ENCODE assay signal across 18 cellular contexts in genomic region chr4:88446124-88446523, GRCh38.
"Had no signal": no experiment of that assay in that cellular context is flagged by ENCODE, and none has a peak within 500 bp of the region (broad histone marks: within the 10 kb centered on the region; RNA-seq: fewer than 3 reads in every experiment).

No MANE protein-coding gene starts in this region.

- H3K27ac ChIP-seq: cardiac muscle cell, esophagus squamous epithelium, lower lobe of right lung, upper lobe of left lung had no signal

- H3K4me2 ChIP-seq: smooth muscle cell had no signal

- H3K27me3 ChIP-seq: cardiac muscle cell, esophagus squamous epithelium, upper lobe of left lung had no signal

- H3K9me3 Mint-ChIP-seq: activated CD4-positive, alpha-beta T cell treated with anti-CD3 and anti-CD28 coated beads, Interleukin-2, amount 10 ng/mL, durations not matched to agents 24 days and 14 days; stimulated activated naive CD8-positive, alpha-beta T cell treated with anti-CD3 and anti-CD28 coated beads, Interleukin-15, Interleukin-2, amounts not matched to agents 100 ng/mL and 50 ng/mL, for 24 hours had no signal

- H3K4me1 ChIP-seq: esophagus squamous epithelium, lower lobe of right lung, upper lobe of left lung had no signal

- H3K4me3 ChIP-seq: cardiac muscle cell, esophagus squamous epithelium, lower lobe of right lung, smooth muscle cell, upper lobe of left lung had no signal

- H3K4me3 Mint-ChIP-seq: activated CD4-positive, alpha-beta T cell treated with anti-CD3 and anti-CD28 coated beads, Interleukin-2, amount 10 ng/mL, durations not matched to agents 24 days and 14 days; activated naive CD8-positive, alpha-beta T cell treated with anti-CD3 and anti-CD28 coated beads for 36 hours; mesothelial cell of epicardium; nephron progenitor cell; stimulated activated naive CD8-positive, alpha-beta T cell treated with anti-CD3 and anti-CD28 coated beads, Interleukin-15, Interleukin-2, amounts not matched to agents 100 ng/mL and 50 ng/mL, for 24 hours had no signal

- H3K9me3 ChIP-seq: esophagus squamous epithelium, lower lobe of right lung, upper lobe of left lung had no signal

- FAIRE-seq: TTC549 had no signal

- H3K27ac Mint-ChIP-seq: activated CD4-positive, alpha-beta T cell treated with anti-CD3 and anti-CD28 coated beads, Interleukin-2, amount 10 ng/mL, durations not matched to agents 24 days and 14 days; activated naive CD8-positive, alpha-beta T cell treated with anti-CD3 and anti-CD28 coated beads for 36 hours; mesothelial cell of epicardium; nephron progenitor cell; stimulated activated naive CD8-positive, alpha-beta T cell treated with anti-CD3 and anti-CD28 coated beads, Interleukin-15, Interleukin-2, amounts not matched to agents 100 ng/mL and 50 ng/mL, for 24 hours had no signal

- ATAC-seq: left cardiac atrium, lower lobe of right lung had no signal

- H3K27me3 Mint-ChIP-seq: activated CD4-positive, alpha-beta T cell treated with anti-CD3 and anti-CD28 coated beads, Interleukin-2, amount 10 ng/mL, durations not matched to agents 24 days and 14 days; activated naive CD8-positive, alpha-beta T cell treated with anti-CD3 and anti-CD28 coated beads for 36 hours; stimulated activated naive CD8-positive, alpha-beta T cell treated with anti-CD3 and anti-CD28 coated beads, Interleukin-15, Interleukin-2, amounts not matched to agents 100 ng/mL and 50 ng/mL, for 24 hours had no signal

- H3K36me3 ChIP-seq: cardiac muscle cell, upper lobe of left lung had no signal

- H3K4me1 Mint-ChIP-seq: nephron progenitor cell had no signal

- DNase-seq: activated CD4-positive, alpha-beta T cell treated with anti-CD3 and anti-CD28 coated beads, Interleukin-2, amount 10 ng/mL, durations not matched to agents 24 days and 14 days; activated CD4-positive, CD25-positive, alpha-beta regulatory T cell; activated CD8-positive, alpha-beta memory T cell treated with anti-CD3 and anti-CD28 coated beads, Interleukin-2, amount 50 U/mL, for 48 hours; activated naive CD8-positive, alpha-beta T cell treated with anti-CD3 and anti-CD28 coated beads for 36 hours; esophagus squamous epithelium; foreskin melanocyte; left cardiac atrium; lower lobe of right lung; nephron progenitor cell; occipital lobe; right cardiac atrium; T-helper 2 cell; upper lobe of left lung had no signal
